13 cellular contexts compared by ENCODE assay signal in genomic region chr11:61123775-61124571, GRCh38. TPM values are rescaled to one million over a fixed set of nuclear protein-coding genes. Genes with fewer than 3 reads are reported as not detected.
A peak's percentile ranks its signal among the peaks of the same experiment; 100 is the strongest.
DNase-seq lines count a peak whose midpoint lies in the region; ATAC-seq and TF ChIP-seq lines count a peak whose summit lies in the region.
"Had no signal": no experiment of that assay in that cellular context is flagged by ENCODE, and none has a peak within 500 bp of the region (broad histone marks: within the 10 kb centered on the region; RNA-seq: fewer than 3 reads in every experiment).

No MANE protein-coding gene starts in this region.

- DNase-seq in stimulated activated naive CD8-positive, alpha-beta T cell treated with anti-CD3 and anti-CD28 coated beads, Interleukin-15, amount 100 ng/mL, for 72 hours, result no peak
- DNase-seq in activated CD8-positive, alpha-beta T cell treated with anti-CD3 and anti-CD28 coated beads for 36 hours, result no peak
- peak; percentile 44 for DNase-seq in myocyte (ENCODE audit: low read depth)
- no peak for DNase-seq in stimulated activated CD4-positive, alpha-beta T cell treated with anti-CD3 and anti-CD28 coated beads, Interleukin-2, amount 100 ng/mL, for 24 hours
- DNase-seq in stimulated activated CD4-positive, alpha-beta T cell treated with anti-CD3 and anti-CD28 coated beads, Interleukin-4, amount 100 ng/mL, for 4 hours, result no peak
- DNase-seq in cerebellar cortex (ENCODE audit: low spot score), result no peak
- DNase-seq: DMS 273 treated with DMSO at 0.1 percent for 48 hours, left colon, NCI-H1694 treated with DMSO at 0.1 percent for 48 hours had no signal

- intact Hi-C loops in activated CD8-positive, alpha-beta T cell treated with anti-CD3 and anti-CD28 coated beads for 36 hours (cut with micrococcal nuclease), result no loop called here

- TF ChIP-seq CTCF in activated CD8-positive, alpha-beta T cell treated with anti-CD3 and anti-CD28 coated beads for 36 hours (IDR thresholded peaks at IDR 0.05), result no peak

- peak overlapping the region; percentile 51 for H3K27ac Mint-ChIP-seq in stimulated activated naive CD8-positive, alpha-beta T cell treated with anti-CD3 and anti-CD28 coated beads, Interleukin-15, Interleukin-2, amounts not matched to agents 100 ng/mL and 50 ng/mL, for 24 hours
- peak overlapping the region in 1 of 2 donors; percentile 86 for H3K27ac Mint-ChIP-seq in stimulated activated naive CD8-positive, alpha-beta T cell treated with anti-CD3 and anti-CD28 coated beads, Interleukin-15, amount 100 ng/mL, for 72 hours
- peak overlapping the region; percentile 4 for H3K27ac Mint-ChIP-seq in activated CD8-positive, alpha-beta T cell treated with anti-CD3 and anti-CD28 coated beads for 36 hours

- H3K4me1 Mint-ChIP-seq in stimulated activated naive CD8-positive, alpha-beta T cell treated with anti-CD3 and anti-CD28 coated beads, Interleukin-15, Interleukin-2, amounts not matched to agents 100 ng/mL and 50 ng/mL, for 24 hours (ENCODE audit: low read depth), result peaks cover 34% of the 10 kb centered on the region
- H3K4me1 Mint-ChIP-seq in stimulated activated naive CD8-positive, alpha-beta T cell treated with anti-CD3 and anti-CD28 coated beads, Interleukin-15, amount 100 ng/mL, for 72 hours, result peaks cover 63% of the 10 kb centered on the region
- peaks cover 40% of the 10 kb centered on the region for H3K4me1 Mint-ChIP-seq in activated CD8-positive, alpha-beta T cell treated with anti-CD3 and anti-CD28 coated beads for 36 hours (ENCODE audit: low read depth)

- ATAC-seq in stimulated activated naive CD8-positive, alpha-beta T cell treated with anti-CD3 and anti-CD28 coated beads, Interleukin-15, amount 100 ng/mL, for 72 hours, result no peak
- ATAC-seq in activated CD8-positive, alpha-beta T cell treated with anti-CD3 and anti-CD28 coated beads for 36 hours, result no peak
- ATAC-seq: left colon had no signal

- CTCF ChIA-PET in activated CD8-positive, alpha-beta T cell treated with anti-CD3 and anti-CD28 coated beads for 36 hours (lab: Charles Lee), result no interaction called here

- no peaks in the 10 kb centered on the region for H3K9me3 Mint-ChIP-seq in stimulated activated naive CD8-positive, alpha-beta T cell treated with anti-CD3 and anti-CD28 coated beads, Interleukin-15, Interleukin-2, amounts not matched to agents 100 ng/mL and 50 ng/mL, for 24 hours
- H3K9me3 Mint-ChIP-seq in stimulated activated naive CD8-positive, alpha-beta T cell treated with anti-CD3 and anti-CD28 coated beads, Interleukin-15, amount 100 ng/mL, for 72 hours, result no peaks in the 10 kb centered on the region
- no peaks in the 10 kb centered on the region for H3K9me3 Mint-ChIP-seq in activated CD8-positive, alpha-beta T cell treated with anti-CD3 and anti-CD28 coated beads for 36 hours

- no peak overlapping the region for H3K4me3 Mint-ChIP-seq in stimulated activated naive CD8-positive, alpha-beta T cell treated with anti-CD3 and anti-CD28 coated beads, Interleukin-15, Interleukin-2, amounts not matched to agents 100 ng/mL and 50 ng/mL, for 24 hours
- H3K4me3 Mint-ChIP-seq in stimulated activated naive CD8-positive, alpha-beta T cell treated with anti-CD3 and anti-CD28 coated beads, Interleukin-15, amount 100 ng/mL, for 72 hours, result no peak overlapping the region
- H3K4me3 Mint-ChIP-seq in activated CD8-positive, alpha-beta T cell treated with anti-CD3 and anti-CD28 coated beads for 36 hours, result no peak overlapping the region

- POLR2A ChIA-PET in activated CD8-positive, alpha-beta T cell treated with anti-CD3 and anti-CD28 coated beads for 36 hours (lab: Charles Lee), result interaction anchor here (1.0 kb wide), 1 partner anchor 75 kb away, joined by 4 read pairs; no protein-coding TSS in a partner anchor

- peaks cover 77% of the 10 kb centered on the region for H3K36me3 Mint-ChIP-seq in stimulated activated naive CD8-positive, alpha-beta T cell treated with anti-CD3 and anti-CD28 coated beads, Interleukin-15, Interleukin-2, amounts not matched to agents 100 ng/mL and 50 ng/mL, for 24 hours (ENCODE audit: low read depth)
- H3K36me3 Mint-ChIP-seq in activated CD8-positive, alpha-beta T cell treated with anti-CD3 and anti-CD28 coated beads for 36 hours (ENCODE audit: low read depth), result peaks cover 83% of the 10 kb centered on the region

- H3K27me3 Mint-ChIP-seq in stimulated activated naive CD8-positive, alpha-beta T cell treated with anti-CD3 and anti-CD28 coated beads, Interleukin-15, Interleukin-2, amounts not matched to agents 100 ng/mL and 50 ng/mL, for 24 hours, result no peaks in the 10 kb centered on the region
- H3K27me3 Mint-ChIP-seq in stimulated activated naive CD8-positive, alpha-beta T cell treated with anti-CD3 and anti-CD28 coated beads, Interleukin-15, amount 100 ng/mL, for 72 hours, result no peaks in the 10 kb centered on the region
- no peaks in the 10 kb centered on the region for H3K27me3 Mint-ChIP-seq in activated CD8-positive, alpha-beta T cell treated with anti-CD3 and anti-CD28 coated beads for 36 hours

RNA-seq across cellular contexts. Expression of gene CD5, which starts 21.7 kb away (rescaled TPM):
- 100 to 1,000 TPM; 214 to 215 TPM for total RNA-seq in activated CD8-positive, alpha-beta T cell treated with anti-CD3 and anti-CD28 coated beads for 36 hours
- total RNA-seq in myocyte, result not detected in 2 replicates
- polyA plus RNA-seq in myocyte (2012), result 0.05 TPM
- total RNA-seq: fibroblast of villous mesenchyme, NCI-H460, osteocyte had no signal

RNA-seq across cellular contexts. Expression of gene VPS37C, which starts 37.3 kb away (rescaled TPM):
- 1 to 10 TPM; 6.6 to 7.2 TPM for total RNA-seq in activated CD8-positive, alpha-beta T cell treated with anti-CD3 and anti-CD28 coated beads for 36 hours
- total RNA-seq in myocyte, result 17.3 and 24.4 TPM in 2 replicates
- 16.0 TPM for polyA plus RNA-seq in myocyte (2012)

Comparison
In these comparisons a context has a peak if more than half of its experiments do, and no peak if none do; other contexts are left out.
1. RNA of gene CD5, which starts 21.7 kb away (total RNA-seq): 214 to 215 TPM in activated CD8-positive, alpha-beta T cell treated with anti-CD3 and anti-CD28 coated beads for 36 hours; not detected in myocyte; every median in the first group is over 100 times any median in the second.